ENCODE assay signal across 11 cellular contexts in genomic region chr13:33126909-33127607, GRCh38.
A peak's percentile ranks its signal among the peaks of the same experiment; 100 is the strongest.
DNase-seq lines count a peak whose midpoint lies in the region; ATAC-seq, FAIRE-seq and TF ChIP-seq lines count a peak whose summit lies in the region.
"Had no signal": no experiment of that assay in that cellular context is flagged by ENCODE, and none has a peak within 500 bp of the region (broad histone marks: within the 10 kb centered on the region; RNA-seq: fewer than 3 reads in every experiment).

No MANE protein-coding gene starts in this region.

- no peaks in the 10 kb centered on the region for H3K36me3 Mint-ChIP-seq in natural killer cell treated with Interleukin-12 subunit alpha and Interleukin-12 subunit beta and Interleukin-15 and Interleukin-18, amount 100 ng/mL, for 72 hours
- H3K36me3 Mint-ChIP-seq: activated naive CD8-positive, alpha-beta T cell treated with anti-CD3 and anti-CD28 coated beads, Interleukin-2, amount 10 ng/mL, durations not matched to agents 7 days and 5 days; CD4-positive, CD25-positive, alpha-beta regulatory T cell; stimulated activated effector memory CD8-positive, alpha-beta T cell treated with anti-CD3 and anti-CD28 coated beads, Interleukin-12 subunit alpha, Interleukin-12 subunit beta, amount 100 ng/mL, for 72 hours had no signal

- peaks cover 27% of the 10 kb centered on the region for H3K36me3 ChIP-seq in GM23248 (ENCODE audit: low read depth)
- no peaks in the 10 kb centered on the region for H3K36me3 ChIP-seq in mammary epithelial cell (ENCODE audit: insufficient read depth, low read length)
- no peaks in the 10 kb centered on the region for H3K36me3 ChIP-seq in smooth muscle cell (ENCODE audit: low read depth)

- no peak overlapping the region for H3K27ac Mint-ChIP-seq in natural killer cell treated with Interleukin-12 subunit alpha and Interleukin-12 subunit beta and Interleukin-15 and Interleukin-18, amount 100 ng/mL, for 72 hours
- H3K27ac Mint-ChIP-seq: activated naive CD8-positive, alpha-beta T cell treated with anti-CD3 and anti-CD28 coated beads, Interleukin-2, amount 10 ng/mL, durations not matched to agents 7 days and 5 days; CD4-positive, CD25-positive, alpha-beta regulatory T cell; stimulated activated effector memory CD8-positive, alpha-beta T cell treated with anti-CD3 and anti-CD28 coated beads, Interleukin-12 subunit alpha, Interleukin-12 subunit beta, amount 100 ng/mL, for 72 hours had no signal

- peak overlapping the region; percentile 24; the same call in 1 of the 2 replicates for H3K4me3 ChIP-seq in GM23248
- no peak overlapping the region for H3K4me3 ChIP-seq in mammary epithelial cell (replicated peaks in 1 of 3; ENCODE audit: insufficient read depth in 1 of 3, low read depth in 2 of 3, low read length in 3 of 3)
- peak overlapping the region; percentile 2 for H3K4me3 ChIP-seq in smooth muscle cell

- no TSS peak for BruUV-seq in mammary epithelial cell (replicated peaks; lab: Mats Ljungman, UMichigan)

- intact Hi-C loops in mammary epithelial cell (cut with micrococcal nuclease) = loop anchor here (10.0 kb wide), 1 partner anchor 158 kb away; the partner anchor contains the start of gene STARD13

- CTCF ChIA-PET in mammary epithelial cell (lab: Charles Lee; ENCODE audit: low non-redundant PET) = no interaction called here

- peak overlapping the region; percentile 79 for H3K27ac ChIP-seq in GM23248
- H3K27ac ChIP-seq in mammary epithelial cell (ENCODE audit: insufficient read depth, low read depth, low read length) = peak overlapping the region; percentile 5
- peak overlapping the region; percentile 82 for H3K27ac ChIP-seq in smooth muscle cell (ENCODE audit: low read depth)

- peaks cover 0 to 11% of the 10 kb centered on the region in 2 donors for H3K27me3 Mint-ChIP-seq in natural killer cell treated with Interleukin-12 subunit alpha and Interleukin-12 subunit beta and Interleukin-15 and Interleukin-18, amount 100 ng/mL, for 72 hours

- dilution Hi-C loops in mammary epithelial cell (cut with HindIII; ENCODE audit: low sequenced_read_pairs) = loop anchor here (5.0 kb wide), 1 partner anchor 65 kb away; no protein-coding TSS in a partner anchor

- no peak for ATAC-seq in natural killer cell treated with Interleukin-12 subunit alpha and Interleukin-12 subunit beta and Interleukin-15 and Interleukin-18, amount 100 ng/mL, for 72 hours

- WGBS in GM23248 (ENCODE audit: low coverage in 1 of 2, low lambda C conversion rate in 2 of 2, missing lambda C conversion rate in 2 of 2), 2 experiments = 52 to 68% methylated on average over 16 of the region's 16 CpGs
- WGBS in mammary epithelial cell (ENCODE audit: low coverage, missing lambda C conversion rate) = 93% methylated on average over 12 of the region's 16 CpGs
- 95% methylated on average over 16 of the region's 16 CpGs for WGBS in smooth muscle cell (ENCODE audit: low lambda C conversion rate)

- H3K4me3 Mint-ChIP-seq in natural killer cell treated with Interleukin-12 subunit alpha and Interleukin-12 subunit beta and Interleukin-15 and Interleukin-18, amount 100 ng/mL, for 72 hours = no peak overlapping the region
- H3K4me3 Mint-ChIP-seq: activated naive CD8-positive, alpha-beta T cell treated with anti-CD3 and anti-CD28 coated beads, Interleukin-2, amount 10 ng/mL, durations not matched to agents 7 days and 5 days; CD4-positive, CD25-positive, alpha-beta regulatory T cell; stimulated activated effector memory CD8-positive, alpha-beta T cell treated with anti-CD3 and anti-CD28 coated beads, Interleukin-12 subunit alpha, Interleukin-12 subunit beta, amount 100 ng/mL, for 72 hours had no signal

- H3K9ac ChIP-seq in GM23248 = peak overlapping the region; percentile 10; the same call in 1 of the 2 replicates
- no peak overlapping the region for H3K9ac ChIP-seq in mammary epithelial cell (ENCODE audit: insufficient read depth, low read length)
- no peak overlapping the region for H3K9ac ChIP-seq in smooth muscle cell (ENCODE audit: low read depth)

- peaks cover 38% of the 10 kb centered on the region for H3K4me1 ChIP-seq in GM23248 (ENCODE audit: insufficient read depth)
- H3K4me1 ChIP-seq in mammary epithelial cell (ENCODE audit: insufficient read depth, low read length) = peaks cover 17% of the 10 kb centered on the region
- peaks cover 19% of the 10 kb centered on the region for H3K4me1 ChIP-seq in smooth muscle cell (ENCODE audit: low read depth)

- H3F3A ChIP-seq in GM23248 (ENCODE audit: insufficient read depth) = peaks cover 51% of the 10 kb centered on the region
- peaks cover 8% of the 10 kb centered on the region for H3F3A ChIP-seq in smooth muscle cell (ENCODE audit: low read depth)

- peak overlapping the region; percentile 66 for H3K4me2 ChIP-seq in GM23248 (ENCODE audit: unreplicated experiment)
- peak overlapping the region; percentile 17 for H3K4me2 ChIP-seq in mammary epithelial cell (ENCODE audit: insufficient read depth, low read depth, low read length)
- H3K4me2 ChIP-seq in smooth muscle cell = peak overlapping the region; percentile 79

- no peaks in the 10 kb centered on the region for H3K4me1 Mint-ChIP-seq in natural killer cell treated with Interleukin-12 subunit alpha and Interleukin-12 subunit beta and Interleukin-15 and Interleukin-18, amount 100 ng/mL, for 72 hours (ENCODE audit: low read depth in 2 of 2)
- H3K4me1 Mint-ChIP-seq: CD4-positive, CD25-positive, alpha-beta regulatory T cell had no signal

- in situ Hi-C loops in GM23248 (cut with MboI) (no loop called here), mammary epithelial cell (cut with MboI; ENCODE audit: low sequenced_read_pairs in 2 of 2) (no loop called here)

- peaks cover 16% of the 10 kb centered on the region; the same call in 1 of the 2 replicates for H3K79me2 ChIP-seq in GM23248 (ENCODE audit: insufficient read depth)
- peaks cover 3% of the 10 kb centered on the region for H3K79me2 ChIP-seq in mammary epithelial cell (ENCODE audit: insufficient read depth, low read length)
- H3K79me2 ChIP-seq in smooth muscle cell (ENCODE audit: low read depth) = no peaks in the 10 kb centered on the region

- H2AFZ ChIP-seq in GM23248 (no peak overlapping the region), mammary epithelial cell (ENCODE audit: low read depth, low read length) (no peak overlapping the region), smooth muscle cell (ENCODE audit: low read depth) (no peak overlapping the region)

- TF ChIP-seq CTCF in mammary epithelial cell (conservative IDR thresholded peaks at IDR 0.05 in 1 of 2, IDR thresholded peaks at IDR 0.05 in 1 of 2; ENCODE audit: extremely low read depth in 1 of 2, insufficient read depth in 1 of 2, low read depth in 1 of 2, low read length in 2 of 2) (no peak), smooth muscle cell (IDR thresholded peaks at IDR 0.05; ENCODE audit: borderline replicate concordance, insufficient read depth, poor library complexity, severe bottlenecking) (no peak)

- H3K9me3 Mint-ChIP-seq in natural killer cell treated with Interleukin-12 subunit alpha and Interleukin-12 subunit beta and Interleukin-15 and Interleukin-18, amount 100 ng/mL, for 72 hours = no peaks in the 10 kb centered on the region
- H3K9me3 Mint-ChIP-seq: activated naive CD8-positive, alpha-beta T cell treated with anti-CD3 and anti-CD28 coated beads, Interleukin-2, amount 10 ng/mL, durations not matched to agents 7 days and 5 days; stimulated activated effector memory CD8-positive, alpha-beta T cell treated with anti-CD3 and anti-CD28 coated beads, Interleukin-12 subunit alpha, Interleukin-12 subunit beta, amount 100 ng/mL, for 72 hours had no signal

- H3K27me3 ChIP-seq in GM23248 (replicated peaks; ENCODE audit: insufficient read depth) (no peaks in the 10 kb centered on the region), mammary epithelial cell (ENCODE audit: insufficient read depth, low read length) (no peaks in the 10 kb centered on the region), smooth muscle cell (ENCODE audit: low read depth) (no peaks in the 10 kb centered on the region)

- H3K9me3 ChIP-seq in GM23248 (ENCODE audit: low read depth) (no peaks in the 10 kb centered on the region), mammary epithelial cell (replicated peaks; ENCODE audit: insufficient read depth, low read length) (no peaks in the 10 kb centered on the region), smooth muscle cell (replicated peaks; ENCODE audit: low read depth) (no peaks in the 10 kb centered on the region)

- H4K20me1 ChIP-seq in GM23248 (ENCODE audit: insufficient read depth) = no peaks in the 10 kb centered on the region
- H4K20me1 ChIP-seq in mammary epithelial cell (ENCODE audit: insufficient read depth, low read length) = no peaks in the 10 kb centered on the region
- H4K20me1 ChIP-seq in smooth muscle cell (ENCODE audit: low read depth) = no peaks in the 10 kb centered on the region

- DNase-seq in GM23248 = peak; percentile 34
- DNase-seq in mammary epithelial cell = no peak
- no peak for DNase-seq in smooth muscle cell (lab: John Stamatoyannopoulos, UW; ENCODE audit: unreplicated experiment)
- no peak for DNase-seq in mucosa of gallbladder (ENCODE audit: low spot score)
- no peak for DNase-seq in GDM1 (lab: John Stamatoyannopoulos, UW)
- DNase-seq in NOMO-1 treated with dmso at 0.1 percent for 144 hours (lab: John Stamatoyannopoulos, UW; ENCODE audit: unreplicated experiment) = no peak
- DNase-seq in natural killer cell treated with Interleukin-12 subunit alpha and Interleukin-12 subunit beta and Interleukin-15 and Interleukin-18, amount 100 ng/mL, for 72 hours (ENCODE audit: low spot score) = no peak
- DNase-seq: activated naive CD8-positive, alpha-beta T cell treated with anti-CD3 and anti-CD28 coated beads, Interleukin-2, amount 10 ng/mL, durations not matched to agents 7 days and 5 days; CD4-positive, CD25-positive, alpha-beta regulatory T cell had no signal

- peak; percentile 66 for FAIRE-seq in islet of Langerhans (lab: Jason Lieb, UNC)

- no peaks in the 10 kb centered on the region for H3K9me2 ChIP-seq in GM23248 (ENCODE audit: insufficient read depth)

Comparison
In these comparisons a context has a peak if more than half of its experiments do, and no peak if none do; other contexts are left out.
1. H3K27ac ChIP-seq: peak in every context shown above with its lines; median percentile 82 in smooth muscle cell; 79 in GM23248; 5 in mammary epithelial cell.
2. H3K4me2 ChIP-seq: peak in every context shown above with its lines; median percentile 79 in smooth muscle cell; 66 in GM23248; 17 in mammary epithelial cell.
3. H3K4me3 ChIP-seq: peak in GM23248 (single experiment) and smooth muscle cell (single experiment); none in mammary epithelial cell (0 of 3).